2 cellular contexts compared by ENCODE assay signal in genomic region chr7:105697169-105697568, GRCh38.
TF ChIP-seq lines count a peak whose summit lies in the region.

No MANE protein-coding gene starts in this region.

TF ChIP-seq in GM23338, 12 proteins besides CTCF, POLR2A, EP300 and RAD21:
- peak; percentile 66; the same call in 1 of the 2 replicates for TF ChIP-seq NANOG (IDR thresholded peaks at IDR 0.05; ENCODE audit: borderline replicate concordance)
TF ChIP-seq in GM23338: peak in this region for 1; not testable (repeated sequence) for 11.

TF ChIP-seq in H1, 55 proteins besides CTCF, POLR2A, EP300 and RAD21:
- peak; percentile 53 for TF ChIP-seq NANOG (IDR thresholded peaks at IDR 0.05; ENCODE audit: insufficient read depth, low read depth, low read length, poor library complexity, severe bottlenecking)
- TF ChIP-seq TAF1 (IDR thresholded peaks at IDR 0.05; ENCODE audit: low read depth, low read length), result 0 out of 2 replicates have a peak, but pooled peaks have one; percentile 16
